ENCODE assay signal across 1 cellular context in the genomic region with DNA sequence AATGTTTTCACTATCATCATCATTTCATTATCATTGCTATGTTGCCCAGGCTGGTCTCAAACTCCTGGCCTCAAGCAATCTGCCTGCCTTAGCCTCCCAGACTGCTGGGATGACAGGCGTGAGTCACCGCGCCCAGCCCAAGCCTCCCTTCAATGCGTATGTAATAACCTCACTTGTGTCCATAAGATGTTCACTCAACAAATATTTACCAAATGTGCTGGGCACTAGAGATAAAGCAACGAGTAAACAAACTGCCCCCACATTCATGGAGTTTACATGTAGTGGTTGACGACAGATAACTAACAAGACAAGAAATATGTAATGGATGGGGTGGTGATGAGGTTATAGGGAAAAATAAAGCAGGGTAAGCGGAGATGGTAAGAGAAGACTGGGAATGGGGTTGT. TPM values are rescaled to one million over a fixed set of nuclear protein-coding genes. Genes with fewer than 3 reads are reported as not detected.
"Had no signal": no experiment of that assay in that cellular context is flagged by ENCODE, and none has a peak within 500 bp of the region (broad histone marks: within the 10 kb centered on the region; RNA-seq: fewer than 3 reads in every experiment).

No MANE protein-coding gene starts in this region.

RNA-seq across cellular contexts. Expression of a gene that starts 25.0 kb away (rescaled TPM):
- total RNA-seq: left ventricle myocardium superior had no signal
